In genomic region chr17:41647038-41647813, GRCh38 we compare ENCODE assay signal across 13 cellular contexts. TPM values are rescaled to one million over a fixed set of nuclear protein-coding genes. Genes with fewer than 3 reads are reported as not detected.
A peak's percentile ranks its signal among the peaks of the same experiment; 100 is the strongest.
DNase-seq lines count a peak whose midpoint lies in the region; ATAC-seq and TF ChIP-seq lines count a peak whose summit lies in the region.
"Had no signal": no experiment of that assay in that cellular context is flagged by ENCODE, and none has a peak within 500 bp of the region (broad histone marks: within the 10 kb centered on the region; RNA-seq: fewer than 3 reads in every experiment).

No MANE protein-coding gene starts in this region.

- peak overlapping the region; percentile 36 for H3K18ac ChIP-seq in neuronal stem cell (ENCODE audit: low read length)

- H4K8ac ChIP-seq in neuronal stem cell (ENCODE audit: low read depth, low read length): no peak overlapping the region

- H3K4me2 ChIP-seq in GM23248 (ENCODE audit: unreplicated experiment) (no peak overlapping the region), neuronal stem cell (ENCODE audit: insufficient read depth, low read length, poor library complexity, severe bottlenecking) (no peak overlapping the region)

- no peaks in the 10 kb centered on the region for H3K79me2 ChIP-seq in GM23248 (ENCODE audit: insufficient read depth)

- no peak overlapping the region for H3K4me3 Mint-ChIP-seq in activated B cell treated with CpG ODN at 0.5 μM for 24 hours

- H3K79me1 ChIP-seq in neuronal stem cell (ENCODE audit: low read depth, low read length): no peaks in the 10 kb centered on the region

- TF ChIP-seq POLR2A in lower leg skin (IDR thresholded peaks at IDR 0.05): no peak

- CTCF ChIA-PET in activated B cell treated with CpG ODN at 0.5 μM for 24 hours (lab: Charles Lee): interaction anchor here (0.6 to 5.3 kb wide), 10 partner anchors 15 to 1408 kb away, joined by 3 to 150 read pairs (median 6); no protein-coding TSS in a partner anchor

- POLR2A ChIA-PET in activated B cell treated with CpG ODN at 0.5 μM for 24 hours (lab: Charles Lee): interaction anchor here (1.8 kb wide), 1 partner anchor 98 kb away, joined by 6 read pairs; no protein-coding TSS in a partner anchor

- DNase-seq in GM23248 (no peak), NCI-H146 treated with DMSO at 0.1 percent for 48 hours (lab: John Stamatoyannopoulos, UW; ENCODE audit: unreplicated experiment) (peak; percentile 55), activated B cell treated with CpG ODN at 0.5 μM for 24 hours (peak; percentile 23), neuronal stem cell (ENCODE audit: low spot score) (no peak), mesenteric fat pad (ENCODE audit: low spot score) (no peak), GM13976 (ENCODE audit: low spot score) (no peak), lower leg skin (ENCODE audit: low spot score in 2 of 2) (no peak)

- WGBS in GM23248 (ENCODE audit: low coverage in 1 of 2, low lambda C conversion rate in 2 of 2, missing lambda C conversion rate in 2 of 2), 2 experiments: 66 to 68% methylated on average over 15 of the region's 15 CpGs
- WGBS in neuronal stem cell (ENCODE audit: extremely low coverage in 2 of 2, insufficient read length in 2 of 2, insufficient replicate concordance in 1 of 2), 2 donors: no CpG with 5 or more reads among the region's 15 CpGs
- 47 to 51% methylated on average over 15 of the region's 15 CpGs for WGBS in lower leg skin, 2 donors

- no peak overlapping the region for H3K27ac Mint-ChIP-seq in activated B cell treated with CpG ODN at 0.5 μM for 24 hours
- H3K27ac Mint-ChIP-seq: activated naive CD8-positive, alpha-beta T cell treated with anti-CD3 and anti-CD28 coated beads for 36 hours had no signal

- H3K23ac ChIP-seq in neuronal stem cell (ENCODE audit: low read depth, low read length, poor library complexity): no peak overlapping the region

- no peaks in the 10 kb centered on the region for H3F3A ChIP-seq in GM23248 (ENCODE audit: insufficient read depth)

- in situ Hi-C loops in GM23248 (cut with MboI): no loop called here
- in situ Hi-C loops in GM13976 (cut with MboI; ENCODE audit: low sequenced_read_pairs, unreplicated experiment): no loop called here

- H3K14ac ChIP-seq in neuronal stem cell (ENCODE audit: low read length): no peak overlapping the region

- H2BK120ac ChIP-seq in neuronal stem cell (ENCODE audit: low read depth, low read length): no peak overlapping the region

- no peaks in the 10 kb centered on the region for H3K27me3 ChIP-seq in GM23248 (replicated peaks; ENCODE audit: insufficient read depth)
- H3K27me3 ChIP-seq in neuronal stem cell (ENCODE audit: control insufficient read depth in 3 of 3, insufficient read depth in 3 of 3, low read depth in 1 of 3, low read length in 3 of 3): peaks cover 0 to 2% (median 0%) of the 10 kb centered on the region in 3 experiments
- H3K27me3 ChIP-seq: sigmoid colon had no signal

- H4K20me1 ChIP-seq in GM23248 (ENCODE audit: insufficient read depth): no peaks in the 10 kb centered on the region

- intact Hi-C loops in activated B cell treated with CpG ODN at 0.5 μM for 24 hours (cut with micrococcal nuclease): loop anchor here (5.0 kb wide), 4 partner anchors 325 to 1290 kb away; partner anchors contain the start of gene IGFBP4
- intact Hi-C loops in lower leg skin (cut with DNase I; ENCODE audit: low total_unique reads): loop anchor here (10.0 kb wide), 1 partner anchor 92 kb away; no protein-coding TSS in a partner anchor

- no peak for ATAC-seq in activated B cell treated with CpG ODN at 0.5 μM for 24 hours (ENCODE audit: low read depth)
- ATAC-seq in GM18502 (IDR thresholded peaks at IDR 0.05; ENCODE audit: poor library complexity, unreplicated experiment): no peak

- no peaks in the 10 kb centered on the region for H3K9me3 Mint-ChIP-seq in activated B cell treated with CpG ODN at 0.5 μM for 24 hours
- H3K9me3 Mint-ChIP-seq: activated naive CD8-positive, alpha-beta T cell treated with anti-CD3 and anti-CD28 coated beads for 36 hours; naive thymus-derived CD8-positive, alpha-beta T cell had no signal

- H3K27ac ChIP-seq in GM23248 (no peak overlapping the region), neuronal stem cell (replicated peaks; ENCODE audit: low read length) (no peak overlapping the region)

- peak overlapping the region; percentile 7 for H2BK5ac ChIP-seq in neuronal stem cell (ENCODE audit: low read length)

- peaks cover 9% of the 10 kb centered on the region; the same call in 1 of the 2 replicates for H3K4me1 ChIP-seq in GM23248 (ENCODE audit: insufficient read depth)
- H3K4me1 ChIP-seq in neuronal stem cell (ENCODE audit: control insufficient read depth in 2 of 2, insufficient read depth in 1 of 2, low read depth in 1 of 2, low read length in 2 of 2): peaks cover 3 to 6% of the 10 kb centered on the region in 2 donors

- no peak overlapping the region for H4K91ac ChIP-seq in neuronal stem cell (ENCODE audit: low read depth, low read length, poor library complexity)

- no peaks in the 10 kb centered on the region for H3K36me3 Mint-ChIP-seq in activated B cell treated with CpG ODN at 0.5 μM for 24 hours (ENCODE audit: low read depth)
- H3K36me3 Mint-ChIP-seq: activated naive CD8-positive, alpha-beta T cell treated with anti-CD3 and anti-CD28 coated beads for 36 hours; CD4-positive, alpha-beta memory T cell; naive thymus-derived CD8-positive, alpha-beta T cell had no signal

- peaks cover 10% of the 10 kb centered on the region for H3K4me1 Mint-ChIP-seq in activated B cell treated with CpG ODN at 0.5 μM for 24 hours

- H2BK15ac ChIP-seq in neuronal stem cell (ENCODE audit: low read length): peak overlapping the region; percentile 2

- no peak overlapping the region for H3K4ac ChIP-seq in neuronal stem cell (ENCODE audit: low read length)

- H2BK12ac ChIP-seq in neuronal stem cell (ENCODE audit: low read length): peak overlapping the region; percentile 53

- no peak overlapping the region for H3K9ac ChIP-seq in GM23248
- no peak overlapping the region for H3K9ac ChIP-seq in neuronal stem cell (ENCODE audit: low read depth, low read length, poor library complexity)

- H3K27me3 Mint-ChIP-seq in activated B cell treated with CpG ODN at 0.5 μM for 24 hours: no peaks in the 10 kb centered on the region
- H3K27me3 Mint-ChIP-seq: activated naive CD8-positive, alpha-beta T cell treated with anti-CD3 and anti-CD28 coated beads for 36 hours had no signal

- H2AFZ ChIP-seq in GM23248 (peak overlapping the region; percentile 84), neuronal stem cell (ENCODE audit: low read length) (peak overlapping the region; percentile 88)

- H3K9me3 ChIP-seq in GM23248 (ENCODE audit: low read depth) (no peaks in the 10 kb centered on the region), neuronal stem cell (replicated peaks in 1 of 2; ENCODE audit: control insufficient read depth in 2 of 2, insufficient read depth in 1 of 2, low read depth in 1 of 2, low read length in 2 of 2) (peaks cover 0 to 3% of the 10 kb centered on the region in 2 donors)
- H3K9me3 ChIP-seq: sigmoid colon had no signal

- no peak overlapping the region for H3K4me3 ChIP-seq in GM23248
- no peak overlapping the region for H3K4me3 ChIP-seq in neuronal stem cell (ENCODE audit: low read length in 2 of 2)
- H3K4me3 ChIP-seq in lower leg skin (ENCODE audit: low read depth, poor library complexity, severe bottlenecking): no peak overlapping the region

- H3K9me2 ChIP-seq in GM23248 (ENCODE audit: insufficient read depth): no peaks in the 10 kb centered on the region

- TF ChIP-seq CTCF in activated B cell treated with CpG ODN at 0.5 μM for 24 hours (IDR thresholded peaks at IDR 0.05) (no peak), GM13976 (IDR thresholded peaks at IDR 0.05; ENCODE audit: borderline replicate concordance, control extremely low read depth, extremely low read depth, insufficient read depth, missing control alignments) (no peak), lower leg skin (IDR thresholded peaks at IDR 0.05) (no peak)

- H2AK5ac ChIP-seq in neuronal stem cell (ENCODE audit: low read depth, low read length): peak overlapping the region; percentile 17

- H3K36me3 ChIP-seq in GM23248 (ENCODE audit: low read depth) (no peaks in the 10 kb centered on the region), neuronal stem cell (replicated peaks in 1 of 2; ENCODE audit: control insufficient read depth in 2 of 2, insufficient read depth in 2 of 2, low read length in 2 of 2) (no peaks in the 10 kb centered on the region)
- H3K36me3 ChIP-seq: sigmoid colon had no signal

RNA-seq across cellular contexts. Expression of gene KRT17, which starts 22.9 kb away (rescaled TPM):
- total RNA-seq in GM23248 (2014; rRNA removed; shearing (Covaris generic)): 0.51 and 3.8 TPM in 2 replicates
- 1.4 and 1.8 TPM in 2 replicates for polyA plus RNA-seq in GM23248 (2016; fragmentation: Nextera tagmentation; extraction: Ambion mirVana)
- total RNA-seq in activated B cell treated with CpG ODN at 0.5 μM for 24 hours (not detected in 2 replicates), mesenteric fat pad (not detected), lower leg skin (1,000 to 10,000 TPM in 2 of 4 donors, 100 to 1,000 TPM in 2; 474 to 1,574 (median 971) TPM)
- polyA plus RNA-seq in neuronal stem cell (2013, experiment 1 of 2): 0.07 TPM
- polyA plus RNA-seq in neuronal stem cell (2013, experiment 2 of 2): 0.03 TPM
- total RNA-seq: activated naive CD8-positive, alpha-beta T cell treated with anti-CD3 and anti-CD28 coated beads for 36 hours; CD4-positive, alpha-beta memory T cell; left lobe of liver; naive thymus-derived CD8-positive, alpha-beta T cell had no signal
- polyA plus RNA-seq: CD4-positive, alpha-beta memory T cell; naive thymus-derived CD8-positive, alpha-beta T cell had no signal

RNA-seq across cellular contexts. Expression of gene KRT16, which starts 34.7 kb away (rescaled TPM):
- total RNA-seq in GM23248 (2014; rRNA removed; shearing (Covaris generic)): 0.38 and 2.5 TPM in 2 replicates
- 0.90 and 1.2 TPM in 2 replicates for polyA plus RNA-seq in GM23248 (2016; fragmentation: Nextera tagmentation; extraction: Ambion mirVana)
- not detected in 2 replicates for total RNA-seq in activated B cell treated with CpG ODN at 0.5 μM for 24 hours
- polyA plus RNA-seq in neuronal stem cell (2013, experiment 1 of 2): not detected
- 0.03 TPM for polyA plus RNA-seq in neuronal stem cell (2013, experiment 2 of 2)
- 5.5 TPM for total RNA-seq in mesenteric fat pad
- total RNA-seq in lower leg skin: 100 to 1,000 TPM in 1 of 4 donors, 10 to 100 TPM in 3; 79.2 to 447 (median 81.8) TPM
- total RNA-seq: activated naive CD8-positive, alpha-beta T cell treated with anti-CD3 and anti-CD28 coated beads for 36 hours; CD4-positive, alpha-beta memory T cell; left lobe of liver; naive thymus-derived CD8-positive, alpha-beta T cell had no signal
- polyA plus RNA-seq: CD4-positive, alpha-beta memory T cell; naive thymus-derived CD8-positive, alpha-beta T cell had no signal

RNA-seq across cellular contexts. Expression of gene EIF1, which starts 41.5 kb away (rescaled TPM):
- total RNA-seq in GM23248 (2014; rRNA removed; shearing (Covaris generic)): 98.1 and 113 TPM in 2 replicates
- 1,585 and 1,606 TPM in 2 replicates for polyA plus RNA-seq in GM23248 (2016; fragmentation: Nextera tagmentation; extraction: Ambion mirVana)
- 843 and 900 TPM in 2 replicates for total RNA-seq in activated B cell treated with CpG ODN at 0.5 μM for 24 hours
- polyA plus RNA-seq in neuronal stem cell (2013, experiment 1 of 2): 353 TPM
- 340 TPM for polyA plus RNA-seq in neuronal stem cell (2013, experiment 2 of 2)
- total RNA-seq in mesenteric fat pad: 972 TPM
- total RNA-seq in lower leg skin: 100 to 1,000 TPM; 211 to 299 (median 249) TPM

Comparison
In these comparisons a context has a peak if more than half of its experiments do, and no peak if none do; other contexts are left out.
1. DNase-seq: peak in NCI-H146 treated with DMSO at 0.1 percent for 48 hours (single experiment) and activated B cell treated with CpG ODN at 0.5 μM for 24 hours (single experiment); none in GM23248 (single experiment), neuronal stem cell (single experiment), mesenteric fat pad (single experiment), GM13976 (single experiment) and lower leg skin (0 of 2).
2. RNA of gene KRT17, which starts 22.9 kb away (total RNA-seq): 474 to 1,574 TPM in lower leg skin; 0.51 to 3.8 TPM in GM23248, not detected in activated B cell treated with CpG ODN at 0.5 μM for 24 hours and not detected in mesenteric fat pad (single experiment); every median in the first group is over 10 times any median in the second.
3. RNA of gene KRT16, which starts 34.7 kb away (total RNA-seq): 79.2 to 447 TPM in lower leg skin; 5.5 TPM in mesenteric fat pad (single experiment), 0.38 to 2.5 TPM in GM23248 and not detected in activated B cell treated with CpG ODN at 0.5 μM for 24 hours; every median in the first group is over 10 times any median in the second.